Comparison of ENCODE assay signal across 8 cellular contexts in the genomic region with DNA sequence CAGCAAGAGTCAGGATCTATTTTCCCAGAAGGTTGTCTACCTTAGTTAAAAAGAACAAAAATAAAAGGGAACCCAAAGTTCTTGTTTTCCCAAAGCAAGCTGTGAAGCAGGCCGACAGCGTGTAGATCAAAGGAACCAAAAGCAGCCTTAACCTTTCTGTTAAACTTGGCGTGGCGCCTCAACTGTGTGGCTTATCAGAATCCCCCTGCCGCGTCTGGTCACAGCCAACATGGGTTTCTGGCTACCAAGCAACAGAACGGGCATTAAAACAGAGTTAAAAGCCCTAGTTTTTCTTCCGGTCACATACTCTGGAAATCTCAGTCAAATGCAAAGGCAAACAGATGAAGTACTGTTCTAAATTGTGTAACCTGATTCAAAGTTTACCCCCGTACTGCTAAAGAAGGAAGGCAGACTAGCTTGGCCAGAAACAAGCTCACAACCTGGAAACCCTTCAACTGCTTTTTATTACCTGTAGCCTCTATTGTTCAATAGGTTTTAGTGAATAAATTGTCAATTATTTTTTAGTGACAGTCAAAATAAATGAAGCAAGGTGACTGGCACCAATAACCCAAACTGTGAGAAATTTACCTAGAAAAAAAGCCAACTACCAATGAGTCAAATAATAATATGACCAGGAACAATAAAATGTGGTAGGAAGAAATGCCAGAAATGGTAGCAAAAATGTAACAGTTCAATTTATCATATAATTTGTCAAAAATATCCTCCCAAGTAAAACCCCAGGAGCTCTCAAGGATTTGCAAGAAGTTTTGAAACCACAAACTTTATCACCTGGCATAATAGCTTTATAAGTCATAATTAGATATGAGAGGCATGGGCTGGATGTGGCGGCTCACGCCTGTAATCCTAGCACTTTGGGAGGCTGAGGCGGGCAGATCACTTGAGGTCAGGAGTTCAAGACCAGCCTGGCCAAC. TPM values are rescaled to one million over a fixed set of nuclear protein-coding genes. Genes with fewer than 3 reads are reported as not detected.
DNase-seq lines count a peak whose midpoint lies in the region; ATAC-seq and TF ChIP-seq lines count a peak whose summit lies in the region.

No MANE protein-coding gene starts in this region.

- intact Hi-C loops in Right ventricle myocardium superior (cut with DNase I), result loop anchor here (10.0 kb wide), 1 partner anchor 105 kb away; no protein-coding TSS in a partner anchor
- intact Hi-C loops in cardiac septum (cut with DNase I), result no loop called here

- H3K79me2 ChIP-seq in SU-DHL-6 (ENCODE audit: insufficient read depth, low read length), result peaks cover 65% of the 10 kb centered on the region

- H3K9me3 ChIP-seq in SU-DHL-6 (ENCODE audit: insufficient read depth, low read length), result no peaks in the 10 kb centered on the region

- H3K36me3 ChIP-seq in SU-DHL-6 (ENCODE audit: low read length), result 0 out of 2 replicates have a peak, but pooled peaks cover 2% of the 10 kb centered on the region

- H3K4me2 ChIP-seq in SU-DHL-6 (ENCODE audit: low read depth, low read length, poor library complexity, severe bottlenecking), result peak overlapping the region; percentile 20

- TF ChIP-seq CTCF in SU-DHL-6 (IDR thresholded peaks at IDR 0.05; ENCODE audit: insufficient read depth, low read length, poor library complexity, severe bottlenecking), result no peak

- ATAC-seq in Right ventricle myocardium superior (ENCODE audit: poor library complexity) (peak; percentile 63), GM21737 (IDR thresholded peaks at IDR 0.05; ENCODE audit: unreplicated experiment) (no peak)

- H4K20me1 ChIP-seq in SU-DHL-6 (ENCODE audit: low read depth, low read length), result no peaks in the 10 kb centered on the region

- peaks cover 7% of the 10 kb centered on the region; the same call in 1 of the 2 replicates for H3F3A ChIP-seq in SU-DHL-6 (ENCODE audit: insufficient read depth)

- no peak overlapping the region for H3K9ac ChIP-seq in SU-DHL-6 (ENCODE audit: low read length)

- H3K27me3 ChIP-seq in SU-DHL-6 (ENCODE audit: low read length), result no peaks in the 10 kb centered on the region

- no peak overlapping the region for H2AFZ ChIP-seq in SU-DHL-6 (ENCODE audit: low read depth, low read length, severe bottlenecking)

- H3K9me2 ChIP-seq in SU-DHL-6 (replicated peaks; ENCODE audit: insufficient read depth, low read length), result no peaks in the 10 kb centered on the region

- H3K27ac ChIP-seq in SU-DHL-6 (ENCODE audit: low read depth, low read length), result no peak overlapping the region

- no peak overlapping the region for H3K4me3 ChIP-seq in SU-DHL-6 (ENCODE audit: insufficient read depth, low read length, poor library complexity, severe bottlenecking)

- DNase-seq in Right ventricle myocardium superior, result no peak
- DNase-seq in cardiac septum (ENCODE audit: low spot score), result no peak
- DNase-seq in effector CD8-positive, alpha-beta T cell (lab: John Stamatoyannopoulos, UW), result peak; percentile 27
- DNase-seq in renal cortical epithelial cell (ENCODE audit: low read depth), result peak; percentile 34
- no peak for DNase-seq in GDM1 (lab: John Stamatoyannopoulos, UW)
- no peak for DNase-seq in HCEC 1CT

RNA-seq across cellular contexts. Expression of a gene that starts 21.4 kb away (rescaled TPM):
- 8.4 TPM for total RNA-seq in Right ventricle myocardium superior
- 10.2 TPM for total RNA-seq in cardiac septum
- 6.6 and 23.6 TPM in 2 replicates for total RNA-seq in renal cortical epithelial cell

Comparison
In these comparisons a context has a peak if more than half of its experiments do, and no peak if none do; other contexts are left out.
1. DNase-seq: peak in effector CD8-positive, alpha-beta T cell (single experiment) and renal cortical epithelial cell (single experiment); none in Right ventricle myocardium superior (single experiment), cardiac septum (single experiment), GDM1 (single experiment) and HCEC 1CT (single experiment).